20 cellular contexts compared by ENCODE assay signal in the genomic region with DNA sequence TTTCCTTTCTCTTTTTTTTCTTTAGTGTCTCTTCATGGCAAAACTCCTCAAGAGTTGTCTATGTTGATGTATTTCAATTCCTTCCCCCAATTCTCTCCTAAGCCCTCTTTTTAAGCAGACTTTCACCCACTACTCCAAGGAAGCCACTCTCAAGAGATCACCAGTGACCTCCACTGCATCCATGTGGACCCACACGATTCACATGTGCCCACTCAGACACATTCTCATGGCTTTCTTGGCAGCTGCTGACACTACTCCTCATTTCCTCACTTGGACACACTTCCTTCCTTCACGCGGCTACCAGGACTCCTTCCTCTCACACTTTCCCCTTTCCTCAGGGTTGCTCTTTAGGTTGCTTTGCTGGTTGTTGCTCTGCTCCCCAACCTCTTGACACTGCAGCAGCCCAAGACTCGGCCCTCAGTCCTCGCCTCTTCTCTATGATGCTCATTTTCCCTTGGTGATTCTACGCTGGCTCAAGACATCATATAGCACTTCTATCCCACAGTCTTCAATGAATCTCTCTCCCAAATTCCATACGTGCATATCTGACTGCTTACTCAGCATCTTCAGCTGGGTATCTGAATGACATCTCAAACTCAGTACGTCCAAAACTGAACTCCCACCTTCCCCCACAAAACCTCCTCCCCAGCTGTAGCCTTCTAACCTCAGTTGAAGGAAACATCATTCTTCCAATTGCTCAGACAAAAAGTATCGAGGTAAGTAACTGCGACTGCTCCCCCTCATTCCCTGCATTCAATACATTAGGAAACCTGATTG.
"Had no signal": no experiment of that assay in that cellular context is flagged by ENCODE, and none has a peak within 500 bp of the region (broad histone marks: within the 10 kb centered on the region; RNA-seq: fewer than 3 reads in every experiment).

No MANE protein-coding gene starts in this region.

- H3K4me3 ChIP-seq: gastrocnemius medialis, ovary, suprapubic skin, tibial nerve had no signal

- H3K4me3 Mint-ChIP-seq: activated CD4-positive, alpha-beta memory T cell treated with anti-CD3 and anti-CD28 coated beads for 36 hours; activated naive CD4-positive, alpha-beta T cell treated with anti-CD3 and anti-CD28 coated beads, Interleukin-2, amount 10 ng/mL, durations not matched to agents 7 days and 5 days; brain; nephron; stimulated activated naive CD8-positive, alpha-beta T cell treated with anti-CD3 and anti-CD28 coated beads, Interleukin-15, Interleukin-2, amounts not matched to agents 100 ng/mL and 50 ng/mL, for 24 hours had no signal

- ATAC-seq: esophagus mucosa, gastrocnemius medialis, left ventricle myocardium superior, right cardiac atrium had no signal

- H3K27ac Mint-ChIP-seq: activated CD4-positive, alpha-beta memory T cell treated with anti-CD3 and anti-CD28 coated beads for 36 hours; activated naive CD4-positive, alpha-beta T cell treated with anti-CD3 and anti-CD28 coated beads, Interleukin-2, amount 10 ng/mL, durations not matched to agents 7 days and 5 days; brain; nephron; stimulated activated naive CD8-positive, alpha-beta T cell treated with anti-CD3 and anti-CD28 coated beads, Interleukin-15, Interleukin-2, amounts not matched to agents 100 ng/mL and 50 ng/mL, for 24 hours had no signal

- H3K9me3 ChIP-seq: gastrocnemius medialis, neutrophil, ovary, suprapubic skin, tibial nerve had no signal

- DNase-seq: activated CD4-positive, alpha-beta memory T cell treated with anti-CD3 and anti-CD28 coated beads for 36 hours; activated CD4-positive, alpha-beta T cell treated with anti-CD3 and anti-CD28 coated beads for 48 hours; activated effector memory CD4-positive, alpha-beta T cell treated with Interleukin-2 at 50 U/mL for 16 hours; activated naive CD4-positive, alpha-beta T cell treated with anti-CD3 and anti-CD28 coated beads, Interleukin-2, amount 10 ng/mL, durations not matched to agents 7 days and 5 days; activated T-cell treated with anti-CD3 and anti-CD28 coated beads, Interleukin-2, amount 50 U/mL, for 48 hours; effector memory CD4-positive, alpha-beta T cell; gastrocnemius medialis; left ventricle myocardium superior; ovary; right cardiac atrium; stimulated activated CD4-positive, alpha-beta T cell treated with anti-CD3 and anti-CD28 coated beads, Interleukin-12 subunit alpha, Interleukin-12 subunit beta, amount 100 ng/mL, for 4 hours; stimulated activated CD4-positive, alpha-beta T cell treated with anti-CD3 and anti-CD28 coated beads, Interleukin-4, amount 100 ng/mL, for 4 hours; T-helper 1 cell had no signal

- H3K9me3 Mint-ChIP-seq: activated CD4-positive, alpha-beta memory T cell treated with anti-CD3 and anti-CD28 coated beads for 36 hours; activated naive CD4-positive, alpha-beta T cell treated with anti-CD3 and anti-CD28 coated beads, Interleukin-2, amount 10 ng/mL, durations not matched to agents 7 days and 5 days; brain; nephron; stimulated activated naive CD8-positive, alpha-beta T cell treated with anti-CD3 and anti-CD28 coated beads, Interleukin-15, Interleukin-2, amounts not matched to agents 100 ng/mL and 50 ng/mL, for 24 hours had no signal

- H3K27me3 Mint-ChIP-seq: activated CD4-positive, alpha-beta memory T cell treated with anti-CD3 and anti-CD28 coated beads for 36 hours; activated naive CD4-positive, alpha-beta T cell treated with anti-CD3 and anti-CD28 coated beads, Interleukin-2, amount 10 ng/mL, durations not matched to agents 7 days and 5 days; brain; stimulated activated naive CD8-positive, alpha-beta T cell treated with anti-CD3 and anti-CD28 coated beads, Interleukin-15, Interleukin-2, amounts not matched to agents 100 ng/mL and 50 ng/mL, for 24 hours had no signal

- H3K27me3 ChIP-seq: gastrocnemius medialis, neutrophil, ovary, suprapubic skin, tibial nerve had no signal

- H3K27ac ChIP-seq: gastrocnemius medialis, neutrophil, ovary, suprapubic skin, tibial nerve had no signal

- H3K36me3 ChIP-seq: ovary had no signal
